In genomic region chr9:127395491-127396252, GRCh38 we compare ENCODE assay signal across 8 cellular contexts. TPM values are rescaled to one million over a fixed set of nuclear protein-coding genes. Genes with fewer than 3 reads are reported as not detected.
DNase-seq lines count a peak whose midpoint lies in the region; ATAC-seq and TF ChIP-seq lines count a peak whose summit lies in the region.

No MANE protein-coding gene starts in this region.

- TF ChIP-seq POLR2A in vagina (IDR thresholded peaks at IDR 0.05) = no peak

- no peak overlapping the region for H3K27ac ChIP-seq in heart right ventricle
- H3K27ac ChIP-seq in upper lobe of right lung = no peak overlapping the region
- no peak overlapping the region for H3K27ac ChIP-seq in vagina

- H3K36me3 ChIP-seq in heart right ventricle (peaks cover 0 to 41% (median 1%) of the 10 kb centered on the region in 9 donors), upper lobe of right lung (no peaks in the 10 kb centered on the region), vagina (no peaks in the 10 kb centered on the region)

- H3K27ac Mint-ChIP-seq in activated naive CD8-positive, alpha-beta T cell treated with anti-CD3 and anti-CD28 coated beads, Interleukin-2, amount 10 ng/mL, durations not matched to agents 7 days and 5 days = no peak overlapping the region
- no peak overlapping the region for H3K27ac Mint-ChIP-seq in memory B cell

- peaks cover 13% of the 10 kb centered on the region for H3K4me1 Mint-ChIP-seq in activated naive CD8-positive, alpha-beta T cell treated with anti-CD3 and anti-CD28 coated beads, Interleukin-2, amount 10 ng/mL, durations not matched to agents 7 days and 5 days
- H3K4me1 Mint-ChIP-seq in memory B cell = peaks cover 9% of the 10 kb centered on the region

- 85 to 86% methylated on average over 7 of the region's 7 CpGs for WGBS in heart right ventricle, 2 donors

- H3K27me3 ChIP-seq in heart right ventricle = no peaks in the 10 kb centered on the region
- no peaks in the 10 kb centered on the region for H3K27me3 ChIP-seq in upper lobe of right lung
- no peaks in the 10 kb centered on the region for H3K27me3 ChIP-seq in vagina

- POLR2A ChIA-PET in activated naive CD8-positive, alpha-beta T cell treated with anti-CD3 and anti-CD28 coated beads, Interleukin-2, amount 10 ng/mL, durations not matched to agents 7 days and 5 days (lab: Charles Lee) = interaction anchor here (1.1 to 3.6 kb wide), 2 partner anchors 12 to 56 kb away, joined by 3 to 32 read pairs; partner anchors contain the start of genes LRSAM1 and RPL12

- H3K4me3 ChIP-seq in heart right ventricle (peak overlapping the region in 6 of 10 donors; percentile 35 to 91 (median 62)), upper lobe of right lung (peak overlapping the region; percentile 54), vagina (peak overlapping the region in 1 of 2 donors; percentile 70)

- H3K4me1 ChIP-seq in heart right ventricle (peaks cover 0 to 24% (median 20%) of the 10 kb centered on the region in 9 donors), upper lobe of right lung (peaks cover 16% of the 10 kb centered on the region), vagina (peaks cover 26% of the 10 kb centered on the region)

- H3K9me3 Mint-ChIP-seq in activated naive CD8-positive, alpha-beta T cell treated with anti-CD3 and anti-CD28 coated beads, Interleukin-2, amount 10 ng/mL, durations not matched to agents 7 days and 5 days = no peaks in the 10 kb centered on the region
- no peaks in the 10 kb centered on the region for H3K9me3 Mint-ChIP-seq in memory B cell

- ATAC-seq in heart right ventricle = no peak
- ATAC-seq in Right ventricle myocardium inferior = no peak
- ATAC-seq in activated naive CD8-positive, alpha-beta T cell treated with anti-CD3 and anti-CD28 coated beads, Interleukin-2, amount 10 ng/mL, durations not matched to agents 7 days and 5 days (ENCODE audit: low read depth) = no peak
- ATAC-seq in memory B cell (ENCODE audit: low read depth) = no peak
- ATAC-seq in upper lobe of right lung = no peak

- peaks cover 72% of the 10 kb centered on the region for H3K27me3 Mint-ChIP-seq in activated naive CD8-positive, alpha-beta T cell treated with anti-CD3 and anti-CD28 coated beads, Interleukin-2, amount 10 ng/mL, durations not matched to agents 7 days and 5 days
- H3K27me3 Mint-ChIP-seq in memory B cell = peaks cover 3% of the 10 kb centered on the region

- intact Hi-C loops in heart right ventricle (cut with DNase I) = loop anchor here in 6 of 10 donors (2.0 to 10.0 kb wide), 8 partner anchors 33 to 181 kb away; no protein-coding TSS in a partner anchor
- intact Hi-C loops in Right ventricle myocardium inferior (cut with DNase I) = loop anchor here (2.0 to 5.0 kb wide), 3 partner anchors 59 to 173 kb away; no protein-coding TSS in a partner anchor
- intact Hi-C loops in upper lobe of right lung (cut with DNase I) = loop anchor here (10.0 kb wide), 1 partner anchor 181 kb away; no protein-coding TSS in a partner anchor
- intact Hi-C loops in vagina (cut with DNase I) = no loop called here

- H3K4me3 Mint-ChIP-seq in activated naive CD8-positive, alpha-beta T cell treated with anti-CD3 and anti-CD28 coated beads, Interleukin-2, amount 10 ng/mL, durations not matched to agents 7 days and 5 days = peak overlapping the region; percentile 58
- H3K4me3 Mint-ChIP-seq in memory B cell = peak overlapping the region; percentile 85

- no peak for TF ChIP-seq CTCF in heart right ventricle (IDR thresholded peaks at IDR 0.05)
- TF ChIP-seq CTCF in upper lobe of right lung (IDR thresholded peaks at IDR 0.05) = no peak
- no peak for TF ChIP-seq CTCF in vagina (IDR thresholded peaks at IDR 0.05)

- H3K9me3 ChIP-seq in heart right ventricle = no peaks in the 10 kb centered on the region
- no peaks in the 10 kb centered on the region for H3K9me3 ChIP-seq in upper lobe of right lung
- no peaks in the 10 kb centered on the region for H3K9me3 ChIP-seq in vagina

- DNase-seq in heart right ventricle = no peak
- no peak for DNase-seq in Right ventricle myocardium inferior (ENCODE audit: missing footprints)
- no peak for DNase-seq in activated naive CD8-positive, alpha-beta T cell treated with anti-CD3 and anti-CD28 coated beads, Interleukin-2, amount 10 ng/mL, durations not matched to agents 7 days and 5 days
- no peak for DNase-seq in memory B cell (ENCODE audit: low spot score in 2 of 2)
- DNase-seq in upper lobe of right lung = no peak
- no peak for DNase-seq in NAMALWA (ENCODE audit: low spot score)
- no peak for DNase-seq in anterior cingulate cortex (lab: John Stamatoyannopoulos, UW)
- no peak for DNase-seq in vagina (ENCODE audit: extremely low spot score in 2 of 2)

- H3K36me3 Mint-ChIP-seq in activated naive CD8-positive, alpha-beta T cell treated with anti-CD3 and anti-CD28 coated beads, Interleukin-2, amount 10 ng/mL, durations not matched to agents 7 days and 5 days = no peaks in the 10 kb centered on the region
- no peaks in the 10 kb centered on the region for H3K36me3 Mint-ChIP-seq in memory B cell

RNA-seq across cellular contexts. Expression of gene SLC2A8, which starts 1.3 kb away (rescaled TPM):
- total RNA-seq in heart right ventricle = 10 to 100 TPM; 10.0 to 26.7 (median 13.1) TPM
- 10 to 100 TPM; 18.9 to 21.7 TPM for polyA plus RNA-seq in heart right ventricle
- total RNA-seq in Right ventricle myocardium inferior = 15.0 TPM
- total RNA-seq in activated naive CD8-positive, alpha-beta T cell treated with anti-CD3 and anti-CD28 coated beads, Interleukin-2, amount 10 ng/mL, durations not matched to agents 7 days and 5 days = 1 to 10 TPM; 3.4 to 4.1 TPM
- 21.8 TPM for total RNA-seq in upper lobe of right lung
- 13.8 TPM for total RNA-seq in vagina

RNA-seq across cellular contexts. Expression of gene ZNF79, which starts 28.5 kb away (rescaled TPM):
- total RNA-seq in heart right ventricle = 1 to 10 TPM; 4.4 to 8.3 (median 6.4) TPM
- polyA plus RNA-seq in heart right ventricle = 1 to 10 TPM; 2.1 to 4.5 TPM
- total RNA-seq in Right ventricle myocardium inferior = 6.1 TPM
- 10 to 100 TPM; 14.2 to 15.0 TPM for total RNA-seq in activated naive CD8-positive, alpha-beta T cell treated with anti-CD3 and anti-CD28 coated beads, Interleukin-2, amount 10 ng/mL, durations not matched to agents 7 days and 5 days
- 8.3 TPM for total RNA-seq in upper lobe of right lung
- total RNA-seq in vagina = 13.3 TPM

RNA-seq across cellular contexts. Expression of gene RPL12, which starts 55.5 kb away (rescaled TPM):
- 100 to 1,000 TPM; 409 to 810 (median 499) TPM for total RNA-seq in heart right ventricle
- polyA plus RNA-seq in heart right ventricle = 1,000 to 10,000 TPM; 1,671 to 1,920 TPM
- total RNA-seq in Right ventricle myocardium inferior = 775 TPM
- total RNA-seq in activated naive CD8-positive, alpha-beta T cell treated with anti-CD3 and anti-CD28 coated beads, Interleukin-2, amount 10 ng/mL, durations not matched to agents 7 days and 5 days = 1,000 to 10,000 TPM; 1,332 to 1,343 TPM
- 1,020 TPM for total RNA-seq in upper lobe of right lung
- total RNA-seq in vagina = 2,572 TPM

RNA-seq across cellular contexts. Expression of gene LRSAM1, which starts 55.6 kb away (rescaled TPM):
- total RNA-seq in heart right ventricle (10 to 100 TPM; 24.9 to 49.6 (median 29.5) TPM), Right ventricle myocardium inferior (52.0 TPM), upper lobe of right lung (18.8 TPM), vagina (30.0 TPM)
- 10 to 100 TPM; 21.2 to 59.9 TPM for polyA plus RNA-seq in heart right ventricle
- 10 to 100 TPM; 22.4 to 25.5 TPM for total RNA-seq in activated naive CD8-positive, alpha-beta T cell treated with anti-CD3 and anti-CD28 coated beads, Interleukin-2, amount 10 ng/mL, durations not matched to agents 7 days and 5 days
